2 cellular contexts compared by ENCODE assay signal in genomic region chr3:158717576-158717975, GRCh38.
TF ChIP-seq lines count a peak whose summit lies in the region.

No MANE protein-coding gene starts in this region.

TF ChIP-seq in A549, 52 proteins besides CTCF, POLR2A, EP300 and RAD21:
- TF ChIP-seq RARB (CRISPR knock-in tag; IDR thresholded peaks at IDR 0.05) (no peak), NFE2L2 (conservative IDR thresholded peaks at IDR 0.05; ENCODE audit: low read length) (no peak), JUNB (IDR thresholded peaks at IDR 0.05) (no peak), SREBF2 (IDR thresholded peaks at IDR 0.05) (no peak), BCL3 (IDR thresholded peaks at IDR 0.05) (no peak), BHLHE40 (IDR thresholded peaks at IDR 0.05; ENCODE audit: low read depth, low read length) (no peak), TP53 (CRISPR knock-in tag; IDR thresholded peaks at IDR 0.05) (no peak), REST (IDR thresholded peaks at IDR 0.05) (no peak), GATA3 (IDR thresholded peaks at IDR 0.05; ENCODE audit: borderline replicate concordance) (no peak), NR3C1 (IDR thresholded peaks at IDR 0.05) (no peak), JUN (IDR thresholded peaks at IDR 0.05) (no peak)

TF ChIP-seq in IMR-90, 13 proteins besides CTCF, POLR2A, EP300 and RAD21:
- TF ChIP-seq RFX5 (IDR thresholded peaks at IDR 0.05; ENCODE audit: low read depth, low read length) (no peak), BHLHE40 (IDR thresholded peaks at IDR 0.05; ENCODE audit: low read depth, low read length) (no peak)
TF ChIP-seq in IMR-90: peak in this region for 0.
